9 cellular contexts compared by ENCODE assay signal in the genomic region with DNA sequence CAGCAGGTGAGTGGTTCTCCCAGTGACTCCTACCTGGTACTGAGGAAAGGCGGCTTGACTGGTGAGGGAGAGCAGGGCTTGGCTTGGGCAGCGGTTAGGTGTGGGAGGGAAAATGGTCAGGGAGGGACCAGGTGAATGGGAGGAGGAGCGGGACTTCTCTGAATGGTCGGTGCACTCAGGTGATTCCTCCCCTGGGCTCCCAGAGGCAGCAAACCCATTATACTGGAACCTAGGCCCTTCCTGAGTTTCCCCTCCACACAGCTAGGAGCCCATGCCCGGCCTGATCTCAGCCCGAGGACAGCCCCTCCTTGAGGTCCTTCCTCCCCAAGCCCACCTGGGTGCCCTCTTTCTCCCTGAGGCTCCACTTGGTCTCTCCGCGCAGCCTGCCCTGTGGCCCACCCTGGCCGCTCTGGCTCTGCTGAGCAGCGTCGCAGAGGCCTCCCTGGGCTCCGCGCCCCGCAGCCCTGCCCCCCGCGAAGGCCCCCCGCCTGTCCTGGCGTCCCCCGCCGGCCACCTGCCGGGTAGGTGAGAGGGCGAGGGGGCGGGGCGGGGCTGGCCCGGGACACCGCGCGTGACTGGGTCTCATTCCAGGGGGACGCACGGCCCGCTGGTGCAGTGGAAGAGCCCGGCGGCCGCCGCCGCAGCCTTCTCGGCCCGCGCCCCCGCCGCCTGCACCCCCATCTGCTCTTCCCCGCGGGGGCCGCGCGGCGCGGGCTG. TPM values are rescaled to one million over a fixed set of nuclear protein-coding genes. Genes with fewer than 3 reads are reported as not detected.
DNase-seq lines count a peak whose midpoint lies in the region; ATAC-seq and TF ChIP-seq lines count a peak whose summit lies in the region.
"Had no signal": no experiment of that assay in that cellular context is flagged by ENCODE, and none has a peak within 500 bp of the region (broad histone marks: within the 10 kb centered on the region; RNA-seq: fewer than 3 reads in every experiment).

No MANE protein-coding gene starts in this region.

- H3K27ac Mint-ChIP-seq in mesothelial cell of epicardium: no peak overlapping the region

- ATAC-seq in left ventricle myocardium superior (no peak), aorta (ENCODE audit: low FRiP score) (no peak), HG03175 (IDR thresholded peaks at IDR 0.05; ENCODE audit: unreplicated experiment) (no peak)

- 11 to 16% methylated on average over 33 to 48 of the region's 48 CpGs for WGBS in aorta, 2 donors

- peaks cover 14% of the 10 kb centered on the region for H3K4me1 Mint-ChIP-seq in mesothelial cell of epicardium

- H3K9me3 ChIP-seq in right atrium auricular region (no peaks in the 10 kb centered on the region), breast epithelium (no peaks in the 10 kb centered on the region), aorta (ENCODE audit: control insufficient read depth, low read length) (no peaks in the 10 kb centered on the region)

- intact Hi-C loops in left ventricle myocardium superior (cut with micrococcal nuclease): loop anchor here (5.0 kb wide), 1 partner anchor 174 kb away; no protein-coding TSS in a partner anchor
- intact Hi-C loops in breast epithelium (cut with DNase I; ENCODE audit: low total_unique reads): loop anchor here (10.0 kb wide), 1 partner anchor 171 kb away; no protein-coding TSS in a partner anchor
- intact Hi-C loops in aorta (cut with DNase I): loop anchor here in 1 of 2 donors (2.0 to 10.0 kb wide), 2 partner anchors 169 to 401 kb away; partner anchors contain the start of gene PTPRF

- H3K4me1 ChIP-seq in right atrium auricular region (peaks cover 0 to 37% of the 10 kb centered on the region in 2 donors), breast epithelium (no peaks in the 10 kb centered on the region), aorta (ENCODE audit: control insufficient read depth in 1 of 2, insufficient read depth in 2 of 2, low read length in 2 of 2) (no peaks in the 10 kb centered on the region)

- H3K36me3 ChIP-seq in right atrium auricular region: no peaks in the 10 kb centered on the region
- H3K36me3 ChIP-seq in breast epithelium: no peaks in the 10 kb centered on the region
- no peaks in the 10 kb centered on the region for H3K36me3 ChIP-seq in aorta (ENCODE audit: control insufficient read depth in 1 of 2, insufficient read depth in 2 of 2, low read length in 1 of 2)

- H3K4me3 ChIP-seq in right atrium auricular region (peak overlapping the region; percentile 32 to 52), breast epithelium (peak overlapping the region; percentile 32 to 74 (median 56)), aorta (ENCODE audit: low read length in 2 of 2) (peak overlapping the region; percentile 8 to 28)

- no peak for DNase-seq in right atrium auricular region (ENCODE audit: low spot score)
- DNase-seq in left ventricle myocardium superior: no peak
- DNase-seq in breast epithelium (ENCODE audit: low spot score in 2 of 2): peak in 1 of 2 donors; percentile 69
- DNase-seq in mesothelial cell of epicardium (ENCODE audit: low spot score in 2 of 2, unreplicated experiment in 2 of 2): no peak
- DNase-seq in aorta: peak in 1 of 2 donors; percentile 78
- DNase-seq in NCI-H446 treated with DMSO at 0.1 percent for 48 hours (lab: John Stamatoyannopoulos, UW): no peak
- no peak for DNase-seq in activated naive CD4-positive, alpha-beta T cell treated with Interleukin-2 at 50 U/mL for 16 hours
- DNase-seq: foreskin melanocyte had no signal

- H3K27ac ChIP-seq in right atrium auricular region: no peak overlapping the region
- peak overlapping the region in 1 of 2 donors; percentile 10 for H3K27ac ChIP-seq in breast epithelium
- no peak overlapping the region for H3K27ac ChIP-seq in aorta (ENCODE audit: low read depth in 1 of 2, low read length in 2 of 2)

- H3K27me3 Mint-ChIP-seq in mesothelial cell of epicardium (ENCODE audit: low read depth): peaks cover 64% of the 10 kb centered on the region

- TF ChIP-seq CTCF in right atrium auricular region (IDR thresholded peaks at IDR 0.05) (no peak), breast epithelium (IDR thresholded peaks at IDR 0.05) (no peak), mesothelial cell of epicardium (IDR thresholded peaks at IDR 0.05; ENCODE audit: unreplicated experiment) (no peak)

- H3K27me3 ChIP-seq in right atrium auricular region (peaks cover 0 to 3% of the 10 kb centered on the region in 2 donors), breast epithelium (no peaks in the 10 kb centered on the region), aorta (ENCODE audit: control insufficient read depth in 1 of 2, insufficient read depth in 2 of 2, low read length in 1 of 2) (no peaks in the 10 kb centered on the region)

- no peaks in the 10 kb centered on the region for H3K9me3 Mint-ChIP-seq in mesothelial cell of epicardium

- H3K36me3 Mint-ChIP-seq in mesothelial cell of epicardium: no peaks in the 10 kb centered on the region

- peak overlapping the region; percentile 45 for H3K4me3 Mint-ChIP-seq in mesothelial cell of epicardium

- TF ChIP-seq POLR2A in breast epithelium (IDR thresholded peaks at IDR 0.05): no peak

RNA-seq across cellular contexts. Expression of gene ARTN, which starts 2.3 kb away (rescaled TPM):
- total RNA-seq in right atrium auricular region (under 1 TPM in 1 of 2 donors, not detected in 1; 0.75 TPM), left ventricle myocardium superior (not detected), breast epithelium (1 to 10 TPM in 2 of 3 donors, not detected in 1; 1.8 to 2.3 TPM), mesothelial cell of epicardium (1.2 to 2.0 TPM (median 1.6 TPM) in 3 replicates), aorta (1 to 10 TPM; 1.8 to 4.9 TPM)
- polyA plus RNA-seq in aorta: 1 to 10 TPM in 1 of 2 donors, not detected in 1; 2.1 TPM

RNA-seq across cellular contexts. Expression of gene IPO13, which starts 10.9 kb away (rescaled TPM):
- 10 to 100 TPM; 25.9 to 28.1 TPM for total RNA-seq in right atrium auricular region
- 60.0 TPM for total RNA-seq in left ventricle myocardium superior
- total RNA-seq in breast epithelium: 10 to 100 TPM; 18.4 to 23.0 (median 20.5) TPM
- 21.8 to 26.4 TPM (median 23.2 TPM) in 3 replicates for total RNA-seq in mesothelial cell of epicardium
- total RNA-seq in aorta: 10 to 100 TPM; 19.4 to 22.5 TPM
- 10 to 100 TPM in 1 of 2 donors, 1 to 10 TPM in 1; 9.8 to 29.2 TPM for polyA plus RNA-seq in aorta

RNA-seq across cellular contexts. Expression of gene DPH2, which starts 33.9 kb away (rescaled TPM):
- total RNA-seq in right atrium auricular region (10 to 100 TPM; 20.5 to 23.0 TPM), left ventricle myocardium superior (13.3 TPM), breast epithelium (10 to 100 TPM; 16.2 to 22.0 (median 18.3) TPM), mesothelial cell of epicardium (24.1 to 26.6 TPM (median 25.0 TPM) in 3 replicates), aorta (10 to 100 TPM; 11.8 to 14.7 TPM)
- polyA plus RNA-seq in aorta: 10 to 100 TPM in 1 of 2 donors, 1 to 10 TPM in 1; 6.0 to 15.8 TPM

RNA-seq across cellular contexts. Expression of gene ATP6V0B, which starts 38.9 kb away (rescaled TPM):
- total RNA-seq in right atrium auricular region: 100 to 1,000 TPM; 108 to 154 TPM
- total RNA-seq in left ventricle myocardium superior: 89.6 TPM
- total RNA-seq in breast epithelium: 100 to 1,000 TPM; 131 to 156 (median 155) TPM
- 72.8 to 82.6 TPM (median 75.0 TPM) in 3 replicates for total RNA-seq in mesothelial cell of epicardium
- 10 to 100 TPM; 77.9 to 79.8 TPM for total RNA-seq in aorta
- polyA plus RNA-seq in aorta: 100 to 1,000 TPM; 109 to 119 TPM

RNA-seq across cellular contexts. Expression of gene B4GALT2, which starts 43.1 kb away (rescaled TPM):
- total RNA-seq in right atrium auricular region (10 to 100 TPM; 33.0 to 48.5 TPM), left ventricle myocardium superior (35.6 TPM), breast epithelium (10 to 100 TPM; 19.8 to 49.9 (median 37.0) TPM), mesothelial cell of epicardium (55.8 to 58.6 TPM (median 57.8 TPM) in 3 replicates), aorta (10 to 100 TPM; 31.8 to 32.2 TPM)
- polyA plus RNA-seq in aorta: 10 to 100 TPM; 34.8 to 40.2 TPM
